In the genomic region with DNA sequence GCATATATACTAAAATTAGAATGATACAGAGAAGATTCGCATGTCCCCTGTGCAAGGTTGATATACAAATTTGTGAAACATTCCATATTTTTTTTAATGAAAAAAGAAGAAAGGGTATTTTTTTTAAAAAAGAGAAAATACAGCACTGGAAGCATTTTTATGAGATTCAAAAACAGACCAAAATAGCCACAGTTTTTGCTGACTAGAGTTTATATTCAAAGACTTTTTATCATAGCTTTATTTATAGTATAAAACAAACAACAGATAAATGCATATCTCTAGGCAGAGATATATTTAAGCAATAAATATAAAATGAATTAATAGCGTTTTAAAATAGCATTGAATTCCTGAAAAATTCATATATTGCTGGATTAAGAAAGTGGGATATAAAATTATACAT, we compare ENCODE assay signal across 27 cellular contexts.
"Had no signal": no experiment of that assay in that cellular context is flagged by ENCODE, and none has a peak within 500 bp of the region (broad histone marks: within the 10 kb centered on the region; RNA-seq: fewer than 3 reads in every experiment).

No MANE protein-coding gene starts in this region.

- H3K4me3 ChIP-seq: MG63 had no signal

- DNase-seq: Karpas-422, Kasumi-1, MG63, MM.1S, MV-4-11, NCI-H1048, NCI-H1092, NCI-H1092 treated with DMSO at 0.1 percent for 48 hours, NCI-H1105, NCI-H1417 treated with DMSO at 0.1 percent for 48 hours, NCI-H1436, NCI-H1436 treated with DMSO at 0.1 percent for 48 hours, NCI-H1694, NCI-H1694 treated with DMSO at 0.1 percent for 48 hours, NCI-H187, NCI-H187 treated with DMSO at 0.1 percent for 48 hours, NCI-H1930, NCI-H2029, NCI-H2029 treated with DMSO at 0.1 percent for 48 hours, NCI-H2081 treated with DMSO at 0.1 percent for 48 hours, NCI-H2107, NCI-H2227 treated with DMSO at 0.1 percent for 48 hours, NCI-H226, NCI-H446, NCI-H446 treated with DMSO at 0.1 percent for 48 hours, NCI-H510A, NCI-H510A treated with DMSO at 0.1 percent for 48 hours had no signal

- H3K36me3 ChIP-seq: MG63 had no signal

- H3K27me3 ChIP-seq: MG63 had no signal
